In the genomic region with DNA sequence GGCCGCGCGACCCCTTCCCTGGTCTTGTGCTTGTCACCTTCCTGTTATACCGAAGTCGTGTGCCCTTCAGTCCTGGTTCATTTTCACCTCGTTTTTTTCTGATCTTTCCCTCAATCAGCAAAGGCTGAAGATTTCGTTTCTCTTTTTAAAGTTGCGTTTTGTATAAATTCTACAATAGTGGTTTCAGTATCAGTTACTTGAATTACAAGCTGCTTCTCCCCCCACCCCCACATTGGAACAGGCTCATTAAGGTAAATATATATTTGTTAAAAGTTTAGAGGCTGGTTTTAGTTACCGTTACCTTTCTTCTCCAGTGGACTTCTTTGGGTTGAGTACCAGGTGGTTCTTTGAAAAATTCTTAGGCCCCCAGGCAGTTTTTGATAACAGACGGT, we compare ENCODE assay signal across 8 cellular contexts. TPM values are rescaled to one million over a fixed set of nuclear protein-coding genes. Genes with fewer than 3 reads are reported as not detected.
A peak's percentile ranks its signal among the peaks of the same experiment; 100 is the strongest.
DNase-seq lines count a peak whose midpoint lies in the region; ATAC-seq lines count a peak whose summit lies in the region.

No MANE protein-coding gene starts in this region.

- H3K27ac Mint-ChIP-seq in activated T-cell treated with anti-CD3 and anti-CD28 coated beads, Interleukin-2, amount 50 U/mL, for 24 hours: peak overlapping the region; percentile 99
- peak overlapping the region; percentile 97 for H3K27ac Mint-ChIP-seq in T-helper 17 cell
- peak overlapping the region; percentile 94 for H3K27ac Mint-ChIP-seq in stimulated activated memory B cell treated with anti-CD40 and anti-IgM and Interleukin-4, amounts not matched to agents 10 μg/mL and 1 μg/mL and 100 μg/mL, for 72 hours

- H3K27me3 Mint-ChIP-seq in activated T-cell treated with anti-CD3 and anti-CD28 coated beads, Interleukin-2, amount 50 U/mL, for 24 hours: no peaks in the 10 kb centered on the region
- no peaks in the 10 kb centered on the region for H3K27me3 Mint-ChIP-seq in T-helper 17 cell
- no peaks in the 10 kb centered on the region for H3K27me3 Mint-ChIP-seq in stimulated activated memory B cell treated with anti-CD40 and anti-IgM and Interleukin-4, amounts not matched to agents 10 μg/mL and 1 μg/mL and 100 μg/mL, for 72 hours

- peak overlapping the region; percentile 93 for H3K4me3 Mint-ChIP-seq in activated T-cell treated with anti-CD3 and anti-CD28 coated beads, Interleukin-2, amount 50 U/mL, for 24 hours
- peak overlapping the region; percentile 99 for H3K4me3 Mint-ChIP-seq in T-helper 17 cell
- peak overlapping the region; percentile 85 for H3K4me3 Mint-ChIP-seq in stimulated activated memory B cell treated with anti-CD40 and anti-IgM and Interleukin-4, amounts not matched to agents 10 μg/mL and 1 μg/mL and 100 μg/mL, for 72 hours

- no peak for DNase-seq in activated T-cell treated with anti-CD3 and anti-CD28 coated beads, Interleukin-2, amount 50 U/mL, for 24 hours
- DNase-seq in activated T-cell treated with anti-CD3 and anti-CD28 coated beads, Interleukin-2, amount 50 U/mL, for 1 hour: no peak
- DNase-seq in T-helper 17 cell: no peak
- DNase-seq in germinal center (ENCODE audit: low spot score): peak; percentile 21
- DNase-seq in amniotic stem cell (lab: John Stamatoyannopoulos, UW): no peak
- DNase-seq in NCI-H128 (lab: John Stamatoyannopoulos, UW; ENCODE audit: unreplicated experiment): no peak

- no peaks in the 10 kb centered on the region for H3K9me3 Mint-ChIP-seq in activated T-cell treated with anti-CD3 and anti-CD28 coated beads, Interleukin-2, amount 50 U/mL, for 24 hours
- H3K9me3 Mint-ChIP-seq in stimulated activated memory B cell treated with anti-CD40 and anti-IgM and Interleukin-4, amounts not matched to agents 10 μg/mL and 1 μg/mL and 100 μg/mL, for 72 hours: no peaks in the 10 kb centered on the region

- peaks cover 57% of the 10 kb centered on the region for H3K36me3 Mint-ChIP-seq in activated T-cell treated with anti-CD3 and anti-CD28 coated beads, Interleukin-2, amount 50 U/mL, for 24 hours (ENCODE audit: low read depth)
- H3K36me3 Mint-ChIP-seq in T-helper 17 cell (ENCODE audit: low read depth): peaks cover 3% of the 10 kb centered on the region
- H3K36me3 Mint-ChIP-seq in stimulated activated memory B cell treated with anti-CD40 and anti-IgM and Interleukin-4, amounts not matched to agents 10 μg/mL and 1 μg/mL and 100 μg/mL, for 72 hours: peaks cover 21% of the 10 kb centered on the region

- peaks cover 65% of the 10 kb centered on the region for H3K4me1 Mint-ChIP-seq in activated T-cell treated with anti-CD3 and anti-CD28 coated beads, Interleukin-2, amount 50 U/mL, for 24 hours (ENCODE audit: low read depth)
- H3K4me1 Mint-ChIP-seq in T-helper 17 cell: peaks cover 58% of the 10 kb centered on the region
- H3K4me1 Mint-ChIP-seq in stimulated activated memory B cell treated with anti-CD40 and anti-IgM and Interleukin-4, amounts not matched to agents 10 μg/mL and 1 μg/mL and 100 μg/mL, for 72 hours: peaks cover 67% of the 10 kb centered on the region

- no peak for ATAC-seq in T-helper 17 cell
- ATAC-seq in stimulated activated memory B cell treated with anti-CD40 and anti-IgM and Interleukin-4, amounts not matched to agents 10 μg/mL and 1 μg/mL and 100 μg/mL, for 72 hours: no peak
- no peak for ATAC-seq in GM18870 (IDR thresholded peaks at IDR 0.05; ENCODE audit: unreplicated experiment)

- H3K9me3 ChIP-seq in T-helper 17 cell (ENCODE audit: control insufficient read depth, low read length, poor library complexity, severe bottlenecking): no peaks in the 10 kb centered on the region

RNA-seq across cellular contexts. Expression of a gene that starts 0.9 kb away (rescaled TPM):
- 100 to 1,000 TPM; 311 to 325 TPM for total RNA-seq in T-helper 17 cell
